Comparison of ENCODE assay signal across 1 cellular context in the genomic region with DNA sequence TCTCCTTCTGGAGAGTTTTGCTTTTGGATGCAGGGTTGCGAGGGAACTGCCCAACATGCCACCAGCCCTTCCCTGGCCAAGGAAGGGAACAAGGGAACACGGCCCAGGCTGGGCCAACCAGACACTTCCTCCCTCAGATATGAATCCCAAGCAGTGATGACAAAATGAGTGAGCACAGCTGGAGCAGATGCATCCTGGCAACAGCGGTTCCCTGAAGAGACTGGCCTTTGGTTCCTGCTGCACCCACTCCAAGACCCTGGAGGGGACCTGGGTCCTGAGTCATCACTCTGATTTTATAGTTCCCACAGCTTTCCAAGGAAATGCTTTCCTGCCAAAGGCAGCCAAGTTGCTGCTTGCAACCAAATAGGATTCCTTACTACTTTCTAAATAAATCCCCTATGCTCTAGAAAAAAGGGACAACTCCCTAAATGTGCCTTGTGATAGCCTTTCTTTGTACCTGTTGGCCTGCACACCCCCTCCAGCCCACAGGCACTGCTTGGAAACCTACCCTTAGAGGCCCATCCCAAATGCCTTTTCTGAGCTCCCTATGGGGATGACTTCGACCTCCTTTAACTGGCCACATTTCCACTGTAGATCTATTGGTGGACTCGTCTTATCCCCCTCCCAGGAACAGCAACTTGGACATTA.
TF ChIP-seq lines count a peak whose summit lies in the region.

No MANE protein-coding gene starts in this region.

TF ChIP-seq in IMR-90, 13 proteins besides CTCF, POLR2A, EP300 and RAD21 (continued from another document):
- TF ChIP-seq MXI1 (IDR thresholded peaks at IDR 0.05; ENCODE audit: borderline replicate concordance, low read depth, low read length) (no peak), RFX5 (IDR thresholded peaks at IDR 0.05; ENCODE audit: low read depth, low read length) (no peak), USF2 (IDR thresholded peaks at IDR 0.05; ENCODE audit: low read depth, low read length) (no peak), FOS (IDR thresholded peaks at IDR 0.05; ENCODE audit: low read depth, low read length) (peak; percentile 48; the same call in 1 of the 2 replicates), BHLHE40 (IDR thresholded peaks at IDR 0.05; ENCODE audit: low read depth, low read length) (no peak)
